Comparison of ENCODE assay signal across 1 cellular context in genomic region chr20:63574156-63574828, GRCh38.
A peak's percentile ranks its signal among the peaks of the same experiment; 100 is the strongest.
TF ChIP-seq lines count a peak whose summit lies in the region.

TSS of gene HELZ2 (minus strand) at chr20:63574239. CDS start at chr20:63572385, 1,854 bp downstream.

TF ChIP-seq in H1, 55 proteins besides CTCF, POLR2A, EP300 and RAD21 (continued from another document):
- TF ChIP-seq SIN3A (conservative IDR thresholded peaks at IDR 0.05 in 1 of 2, IDR thresholded peaks at IDR 0.05 in 1 of 2; ENCODE audit: low read depth in 1 of 2, low read length in 2 of 2), result 0 out of 4 replicates have a peak, but pooled peaks of 1 of the 2 experiments have one; percentile 23
- TF ChIP-seq POLR2AphosphoS5 (IDR thresholded peaks at IDR 0.05; ENCODE audit: low read depth, low read length), result no peak; the same call in 1 of the 2 replicates
- TF ChIP-seq SP1 (IDR thresholded peaks at IDR 0.05; ENCODE audit: low read depth, low read length), result no peak
